Comparison of ENCODE assay signal across 11 cellular contexts in genomic region chr3:100106094-100106493, GRCh38. TPM values are rescaled to one million over a fixed set of nuclear protein-coding genes. Genes with fewer than 3 reads are reported as not detected.
DNase-seq lines count a peak whose midpoint lies in the region; ATAC-seq, FAIRE-seq and TF ChIP-seq lines count a peak whose summit lies in the region.
"Had no signal": no experiment of that assay in that cellular context is flagged by ENCODE, and none has a peak within 500 bp of the region (broad histone marks: within the 10 kb centered on the region; RNA-seq: fewer than 3 reads in every experiment).

No MANE protein-coding gene starts in this region.

- H3K9me3 ChIP-seq in BLaER1 (peaks cover 3% of the 10 kb centered on the region; the same call in 1 of the 2 replicates), RWPE2 (ENCODE audit: severe bottlenecking) (no peaks in the 10 kb centered on the region), gastroesophageal sphincter (no peaks in the 10 kb centered on the region)

- H3K4me1 ChIP-seq in BLaER1 (peaks cover 56% of the 10 kb centered on the region), RWPE2 (ENCODE audit: insufficient read depth, poor library complexity, severe bottlenecking) (peaks cover 37% of the 10 kb centered on the region), gastroesophageal sphincter (peaks cover 23 to 80% (median 29%) of the 10 kb centered on the region in 3 donors)

- TF ChIP-seq EP300 in gastroesophageal sphincter (IDR thresholded peaks at IDR 0.05), result no peak

- peaks cover 3% of the 10 kb centered on the region; the same call in 1 of the 2 replicates for H3K36me3 ChIP-seq in BLaER1
- H3K36me3 ChIP-seq in RWPE2 (ENCODE audit: low read depth), result no peaks in the 10 kb centered on the region
- H3K36me3 ChIP-seq in gastroesophageal sphincter, result no peaks in the 10 kb centered on the region

- no peak for DNase-seq in GM18507 (ENCODE audit: extremely low spot score, insufficient read length, low read depth)
- DNase-seq in RWPE2 (ENCODE audit: low spot score), result no peak
- no peak for DNase-seq in GM19239 (ENCODE audit: insufficient read length, low spot score)
- DNase-seq in AG20443 (ENCODE audit: low spot score), result no peak
- DNase-seq in naive thymus-derived CD8-positive, alpha-beta T cell, result no peak
- no peak for DNase-seq in GF-D8 (lab: John Stamatoyannopoulos, UW)
- DNase-seq: glutamatergic neuron had no signal

- H4K20me1 ChIP-seq in BLaER1, result no peaks in the 10 kb centered on the region

- POLR2A ChIA-PET in naive thymus-derived CD8-positive, alpha-beta T cell (lab: Charles Lee), result no interaction called here

- H3K27ac ChIP-seq in BLaER1, result peak overlapping the region; percentile 55
- peak overlapping the region; percentile 75 for H3K27ac ChIP-seq in RWPE2 (ENCODE audit: poor library complexity, severe bottlenecking)
- H3K27ac ChIP-seq in gastroesophageal sphincter, result peak overlapping the region in 3 of 4 donors; percentile 58 to 65 (median 58)

- H3K27ac Mint-ChIP-seq in naive thymus-derived CD8-positive, alpha-beta T cell, result no peak overlapping the region
- H3K27ac Mint-ChIP-seq: IgD-negative memory B cell had no signal

- H3K9me3 Mint-ChIP-seq in naive thymus-derived CD8-positive, alpha-beta T cell, result peaks cover 0 to 3% (median 0%) of the 10 kb centered on the region in 9 donors

- FAIRE-seq in GM18507 (lab: Jason Lieb, UNC), result peak; percentile 31
- FAIRE-seq in GM19239 (lab: Jason Lieb, UNC), result no peak

- H3K4me3 Mint-ChIP-seq in naive thymus-derived CD8-positive, alpha-beta T cell, result no peak overlapping the region

- ATAC-seq in RWPE2 (ENCODE audit: low read depth) (peak; percentile 27; the same call in 2 of the 3 replicates), gastroesophageal sphincter (no peak)
- ATAC-seq in naive thymus-derived CD8-positive, alpha-beta T cell, result no peak
- ATAC-seq: sciatic nerve had no signal

- no peak for TF ChIP-seq CTCF in RWPE2 (IDR thresholded peaks at IDR 0.05; ENCODE audit: poor library complexity, severe bottlenecking)
- no peak for TF ChIP-seq CTCF in gastroesophageal sphincter (IDR thresholded peaks at IDR 0.05)

- peaks cover 0 to 12% (median 0%) of the 10 kb centered on the region in 4 donors for H3K4me1 Mint-ChIP-seq in naive thymus-derived CD8-positive, alpha-beta T cell

- H3K4me3 ChIP-seq in BLaER1, result no peak overlapping the region
- no peak overlapping the region for H3K4me3 ChIP-seq in RWPE2 (ENCODE audit: severe bottlenecking)
- H3K4me3 ChIP-seq in gastroesophageal sphincter, result no peak overlapping the region

- peak overlapping the region; percentile 65 for H3K4me2 ChIP-seq in BLaER1

- no peaks in the 10 kb centered on the region for H3K27me3 ChIP-seq in BLaER1
- H3K27me3 ChIP-seq in RWPE2 (ENCODE audit: insufficient read depth, poor library complexity, severe bottlenecking), result no peaks in the 10 kb centered on the region
- no peaks in the 10 kb centered on the region for H3K27me3 ChIP-seq in gastroesophageal sphincter

- no peak overlapping the region for H3K9ac ChIP-seq in BLaER1

- H3K27me3 Mint-ChIP-seq in naive thymus-derived CD8-positive, alpha-beta T cell, result no peaks in the 10 kb centered on the region
- H3K27me3 Mint-ChIP-seq: IgD-negative memory B cell had no signal

- TF ChIP-seq POLR2A in gastroesophageal sphincter (IDR thresholded peaks at IDR 0.05), result no peak

- H3K36me3 Mint-ChIP-seq in naive thymus-derived CD8-positive, alpha-beta T cell, result peaks cover 9 to 17% (median 17%) of the 10 kb centered on the region in 3 donors

RNA-seq across cellular contexts. Expression of gene FILIP1L, which starts 8.2 kb away (rescaled TPM):
- 100 to 1,000 TPM; 113 to 149 (median 122) TPM for total RNA-seq in gastroesophageal sphincter
- under 1 TPM in 1 of 2 experiments, not detected in 1; 0.14 TPM for total RNA-seq in naive thymus-derived CD8-positive, alpha-beta T cell
- under 1 TPM; 0.29 to 0.41 (median 0.32) TPM for polyA plus RNA-seq in naive thymus-derived CD8-positive, alpha-beta T cell

Comparison
In these comparisons a context has a peak if more than half of its experiments do, and no peak if none do; other contexts are left out.
1. RNA of gene FILIP1L, which starts 8.2 kb away (total RNA-seq): 113 to 149 TPM in gastroesophageal sphincter; 0.14 TPM in naive thymus-derived CD8-positive, alpha-beta T cell; every median in the first group is over 100 times any median in the second.
2. Peak in every context shown above with its lines, with median percentiles within 50 percentile points of each other: H3K27ac ChIP-seq.